17 cellular contexts compared by ENCODE assay signal in the genomic region with DNA sequence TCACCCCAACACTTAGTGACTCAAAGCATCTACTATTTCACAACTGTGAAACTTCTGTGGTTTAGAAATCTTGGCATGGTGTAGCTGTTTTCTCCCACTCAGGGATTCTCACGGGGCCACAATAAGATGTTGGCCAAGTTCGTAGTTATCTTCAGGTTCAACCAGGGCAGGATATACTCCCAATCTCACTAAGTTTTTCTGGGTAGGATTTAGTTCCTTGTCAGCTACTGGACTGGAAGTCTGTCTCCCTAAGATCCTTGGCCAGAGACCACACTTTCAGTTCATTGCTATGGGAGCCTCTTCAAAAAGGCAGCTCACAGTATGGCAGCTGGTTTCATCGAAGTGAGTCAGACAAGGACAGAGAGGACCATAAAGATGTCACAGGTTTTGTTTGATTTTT.
DNase-seq lines count a peak whose midpoint lies in the region; ATAC-seq, FAIRE-seq and TF ChIP-seq lines count a peak whose summit lies in the region.
"Had no signal": no experiment of that assay in that cellular context is flagged by ENCODE, and none has a peak within 500 bp of the region (broad histone marks: within the 10 kb centered on the region; RNA-seq: fewer than 3 reads in every experiment).

No MANE protein-coding gene starts in this region.

- TF ChIP-seq CTCF in DND-41 (IDR thresholded peaks at IDR 0.05; ENCODE audit: borderline replicate concordance, extremely low read depth, low read length, poor library complexity, severe bottlenecking) (no peak), fibroblast of the aortic adventitia (IDR thresholded peaks at IDR 0.05; ENCODE audit: insufficient read depth, low read length) (no peak), omental fat pad (IDR thresholded peaks at IDR 0.05) (no peak)

- H3K9ac ChIP-seq in DND-41 (ENCODE audit: low read depth, low read length): no peak overlapping the region

- no peak for FAIRE-seq in GM12891 (lab: Jason Lieb, UNC)

- no peaks in the 10 kb centered on the region for H3K27me3 ChIP-seq in DND-41 (ENCODE audit: insufficient read depth, low read length, poor library complexity)
- H3K27me3 ChIP-seq: upper lobe of left lung had no signal

- H3K4me3 ChIP-seq in DND-41 (ENCODE audit: low read depth in 1 of 2, low read length in 2 of 2) (no peak overlapping the region), fibroblast of the aortic adventitia (ENCODE audit: low read depth, low read length) (no peak overlapping the region)
- H3K4me3 ChIP-seq: upper lobe of left lung had no signal

- no peak for ATAC-seq in DND-41 (ENCODE audit: insufficient read depth, low read depth)
- ATAC-seq in omental fat pad (ENCODE audit: low FRiP score): peak; percentile 94
- ATAC-seq: CD8-positive, alpha-beta T cell; stimulated activated memory B cell treated with anti-CD40 and anti-IgM and Interleukin-4, amounts not matched to agents 10 μg/mL and 1 μg/mL and 100 μg/mL, for 72 hours had no signal

- TF ChIP-seq POLR2A in GM12891 (IDR thresholded peaks at IDR 0.05; ENCODE audit: low read depth, low read length): no peak

- no peaks in the 10 kb centered on the region for H3K79me2 ChIP-seq in DND-41 (ENCODE audit: insufficient read depth, low read length)

- no peaks in the 10 kb centered on the region for H3K36me3 ChIP-seq in DND-41 (ENCODE audit: insufficient read depth, low read length)
- H3K36me3 ChIP-seq: upper lobe of left lung had no signal

- H3K27ac ChIP-seq in DND-41 (ENCODE audit: low read length): no peak overlapping the region
- H3K27ac ChIP-seq: upper lobe of left lung had no signal

- H3K4me2 ChIP-seq in DND-41 (ENCODE audit: insufficient read depth, low read length): no peak overlapping the region

- H3K4me1 ChIP-seq in DND-41 (ENCODE audit: insufficient read depth, low read length): no peaks in the 10 kb centered on the region
- H3K4me1 ChIP-seq: upper lobe of left lung had no signal

- peak overlapping the region; percentile 19; the same call in 1 of the 2 replicates for H2AFZ ChIP-seq in DND-41 (ENCODE audit: low read depth, low read length)

- DNase-seq in DND-41 (no peak), amniotic epithelial cell (ENCODE audit: low read depth) (peak; percentile 93), fibroblast of the aortic adventitia (ENCODE audit: low read depth) (peak; percentile 15), omental fat pad (ENCODE audit: low spot score) (no peak), C1 segment of cervical spinal cord (lab: John Stamatoyannopoulos, UW) (no peak), GM12891 (ENCODE audit: insufficient read length, low spot score) (no peak), DMS153 treated with DMSO at 0.1 percent for 48 hours (lab: John Stamatoyannopoulos, UW; ENCODE audit: unreplicated experiment) (no peak)
- DNase-seq in stimulated activated CD4-positive, alpha-beta T cell treated with anti-CD3 and anti-CD28 coated beads, Interleukin-2, amount 100 ng/mL, for 48 hours: no peak
- DNase-seq: amniotic stem cell; CD8-positive, alpha-beta T cell; H7; mesendoderm; MM.1S; NCI-H2029; NCI-H69; upper lobe of left lung had no signal

- H3K9me3 ChIP-seq in DND-41 (ENCODE audit: insufficient read depth, low read length, severe bottlenecking): no peaks in the 10 kb centered on the region
- H3K9me3 ChIP-seq: upper lobe of left lung had no signal

- no peaks in the 10 kb centered on the region for H4K20me1 ChIP-seq in DND-41 (ENCODE audit: insufficient read depth, low read length)

TF ChIP-seq in GM12891, 5 proteins besides CTCF, POLR2A, EP300 and RAD21:
- TF ChIP-seq POLR2AphosphoS5 (IDR thresholded peaks at IDR 0.05; ENCODE audit: low read depth, low read length): no peak
- no peak for TF ChIP-seq TAF1 (IDR thresholded peaks at IDR 0.05; ENCODE audit: low read depth, low read length)

Comparison
In these comparisons a context has a peak if more than half of its experiments do, and no peak if none do; other contexts are left out.
1. DNase-seq: peak in amniotic epithelial cell (single experiment) and fibroblast of the aortic adventitia (single experiment); none in DND-41 (single experiment), omental fat pad (single experiment), C1 segment of cervical spinal cord (0 of 14), stimulated activated CD4-positive, alpha-beta T cell treated with anti-CD3 and anti-CD28 coated beads, Interleukin-2, amount 100 ng/mL, for 48 hours (0 of 2), GM12891 (single experiment) and DMS153 treated with DMSO at 0.1 percent for 48 hours (single experiment).